Comparison of ENCODE assay signal across 17 cellular contexts in the genomic region with DNA sequence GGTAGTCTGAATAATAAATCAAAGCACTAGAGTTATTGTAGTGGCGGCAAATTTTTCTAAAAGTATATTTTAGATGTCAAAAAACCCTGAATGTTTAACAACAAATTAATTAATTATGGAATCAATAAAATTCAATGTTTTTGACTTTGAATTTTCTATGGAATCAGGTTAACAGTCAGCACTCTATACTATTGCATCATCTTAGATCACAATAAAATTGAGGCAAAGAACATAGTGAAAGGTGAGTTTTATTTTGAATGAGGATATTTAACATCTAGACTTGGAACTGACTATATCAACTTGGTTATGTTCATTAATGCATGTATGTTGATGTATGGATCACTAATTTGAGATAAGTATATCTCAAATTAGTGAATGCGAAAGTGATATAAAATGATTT.
DNase-seq lines count a peak whose midpoint lies in the region; ATAC-seq, FAIRE-seq and TF ChIP-seq lines count a peak whose summit lies in the region.
"Had no signal": no experiment of that assay in that cellular context is flagged by ENCODE, and none has a peak within 500 bp of the region (broad histone marks: within the 10 kb centered on the region; RNA-seq: fewer than 3 reads in every experiment).

No MANE protein-coding gene starts in this region.

- no peaks in the 10 kb centered on the region for H4K20me1 ChIP-seq in K562 (replicated peaks; ENCODE audit: control insufficient read depth, insufficient read depth, low read length)
- no peaks in the 10 kb centered on the region for H4K20me1 ChIP-seq in osteoblast (ENCODE audit: insufficient read depth, low read length)
- H4K20me1 ChIP-seq: BLaER1 treated with 17β-estradiol and CSF1 and Interleukin-3, amounts not matched to agents 10 nM and 100 nM had no signal

- H3K4me2 ChIP-seq in A549: no peak overlapping the region
- no peak overlapping the region for H3K4me2 ChIP-seq in K562 (ENCODE audit: insufficient read depth, low read length)
- H3K4me2 ChIP-seq in osteoblast (ENCODE audit: insufficient read depth, low read length): peak overlapping the region; percentile 40

- ATAC-seq in A549 (no peak), K562 (no peak), HG02840 (IDR thresholded peaks at IDR 0.05; ENCODE audit: low FRiP score, unreplicated experiment) (no peak)
- ATAC-seq: CD8-positive, alpha-beta T cell had no signal

- no peaks in the 10 kb centered on the region for H3K79me2 ChIP-seq in K562 (ENCODE audit: control insufficient read depth, insufficient read depth, low read length)
- no peaks in the 10 kb centered on the region for H3K79me2 ChIP-seq in osteoblast (ENCODE audit: insufficient read depth, low read length)

- no peaks in the 10 kb centered on the region for H3K9me3 ChIP-seq in A549
- no peaks in the 10 kb centered on the region for H3K9me3 ChIP-seq in K562 (replicated peaks; ENCODE audit: control insufficient read depth, insufficient read depth, low read depth, low read length)
- no peaks in the 10 kb centered on the region for H3K9me3 ChIP-seq in osteoblast (ENCODE audit: low read depth, low read length)
- no peaks in the 10 kb centered on the region for H3K9me3 ChIP-seq in spleen

- no peaks in the 10 kb centered on the region for H3K9me3 Mint-ChIP-seq in HFFc6
- H3K9me3 Mint-ChIP-seq: CD8-positive, alpha-beta T cell had no signal

- 90% methylated on average over 2 of the region's 2 CpGs for WGBS in A549 (ENCODE audit: missing lambda C conversion rate)
- 53% methylated on average over 2 of the region's 2 CpGs for WGBS in K562 (ENCODE audit: insufficient coverage, low coverage, missing lambda C conversion rate)
- 67 to 79% (median 71%) methylated on average over 2 of the region's 2 CpGs for WGBS in spleen, 5 donors

- H2AFZ ChIP-seq in K562 (ENCODE audit: low read depth, low read length) (no peak overlapping the region), osteoblast (ENCODE audit: low read length) (no peak overlapping the region)

- H3K27me3 ChIP-seq in K562 (ENCODE audit: control insufficient read depth in 2 of 2, insufficient read depth in 2 of 2, low read length in 2 of 2): no peaks in the 10 kb centered on the region
- no peaks in the 10 kb centered on the region for H3K27me3 ChIP-seq in osteoblast (ENCODE audit: insufficient read depth, low read length)
- H3K27me3 ChIP-seq in spleen (replicated peaks in 1 of 7): no peaks in the 10 kb centered on the region
- H3K27me3 ChIP-seq: BLaER1 treated with 17β-estradiol and CSF1 and Interleukin-3, amounts not matched to agents 10 nM and 100 nM had no signal

- CTCF ChIA-PET in A549 (lab: Yijun Ruan, JAX) (interaction anchor here (1.1 to 1.9 kb wide), 2 partner anchors 14 to 300 kb away, joined by 4 to 6 read pairs; no protein-coding TSS in a partner anchor), K562 (lab: Yijun Ruan, JAX; ENCODE audit: low intra/inter-chr PET ratio) (no interaction called here)

- H3K4me1 ChIP-seq in A549 (peaks cover 27% of the 10 kb centered on the region; the same call in 2 of the 3 replicates), K562 (replicated peaks in 1 of 2; ENCODE audit: control insufficient read depth in 2 of 2, insufficient read depth in 2 of 2, low read length in 2 of 2) (peaks cover 0 to 5% of the 10 kb centered on the region in 2 experiments; a peak in 2 of 5 replicates), osteoblast (ENCODE audit: insufficient read depth, low read length) (peaks cover 73% of the 10 kb centered on the region), spleen (peaks cover 0 to 31% (median 11%) of the 10 kb centered on the region in 6 donors)

- H3K4me3 ChIP-seq in A549 (no peak overlapping the region), K562 (no peak overlapping the region), osteoblast (ENCODE audit: insufficient read depth, low read length) (no peak overlapping the region), spleen (no peak overlapping the region)
- H3K4me3 ChIP-seq: BLaER1 treated with 17β-estradiol and CSF1 and Interleukin-3, amounts not matched to agents 10 nM and 100 nM; SK-N-MC had no signal

- no peak overlapping the region for H3K9ac ChIP-seq in K562 (ENCODE audit: insufficient read depth in 1 of 2, low read depth in 2 of 2, low read length in 2 of 2)
- H3K9ac ChIP-seq: BLaER1 treated with 17β-estradiol and CSF1 and Interleukin-3, amounts not matched to agents 10 nM and 100 nM had no signal

- BruUV-seq in K562 (replicated peaks; lab: Mats Ljungman, UMichigan): no TSS peak

- peaks cover 99% of the 10 kb centered on the region for H3K4me1 Mint-ChIP-seq in HFFc6 (ENCODE audit: low read depth)

- H3K36me3 Mint-ChIP-seq in HFFc6 (ENCODE audit: low read depth): peaks cover 13% of the 10 kb centered on the region
- H3K36me3 Mint-ChIP-seq: CD8-positive, alpha-beta T cell had no signal

- no peaks in the 10 kb centered on the region for H3K9me1 ChIP-seq in K562 (ENCODE audit: control insufficient read depth, insufficient read depth, low read length)

- TF ChIP-seq RAD21 in A549 (conservative IDR thresholded peaks at IDR 0.05 in 1 of 2, IDR thresholded peaks at IDR 0.05 in 1 of 2) (no peak), K562 (CRISPR knock-in tag; conservative IDR thresholded peaks at IDR 0.05 in 1 of 2, IDR thresholded peaks at IDR 0.05 in 1 of 2) (no peak)

- peak; percentile 63 for FAIRE-seq in A549 (lab: Jason Lieb, UNC)
- no peak for FAIRE-seq in K562 (lab: Jason Lieb, UNC)
- FAIRE-seq: GM12891 had no signal

- H3K27ac Mint-ChIP-seq in HFFc6: peak overlapping the region; percentile 86
- H3K27ac Mint-ChIP-seq: CD8-positive, alpha-beta T cell had no signal

- POLR2A ChIA-PET in A549 (lab: Yijun Ruan, JAX) (interaction anchor here (0.6 kb wide), 1 partner anchor 75 kb away, joined by 3 read pairs; no protein-coding TSS in a partner anchor), K562 (lab: Yijun Ruan, JAX) (no interaction called here)

- H3K4me3 Mint-ChIP-seq in HFFc6: no peak overlapping the region
- H3K4me3 Mint-ChIP-seq: CD8-positive, alpha-beta T cell had no signal

- intact Hi-C loops in K562 (cut with micrococcal nuclease) (no loop called here), spleen (cut with DNase I; ENCODE audit: low total_unique reads) (no loop called here)

- TF ChIP-seq POLR2A in A549 (IDR thresholded peaks at IDR 0.05; ENCODE audit: low read length) (no peak), K562 (conservative IDR thresholded peaks at IDR 0.05) (no peak), spleen (IDR thresholded peaks at IDR 0.05) (no peak)

- H3K27me3 Mint-ChIP-seq in HFFc6 (ENCODE audit: insufficient read depth): no peaks in the 10 kb centered on the region; the same call in 1 of the 2 replicates

- no peak for TF ChIP-seq EP300 in A549 (IDR thresholded peaks at IDR 0.05)
- TF ChIP-seq EP300 in K562 (IDR thresholded peaks at IDR 0.05; ENCODE audit: low read length): no peak

- no peak for TF ChIP-seq CTCF in A549 (IDR thresholded peaks at IDR 0.05)
- TF ChIP-seq CTCF in HFFc6 (IDR thresholded peaks at IDR 0.05): no peak
- TF ChIP-seq CTCF in K562 (IDR thresholded peaks at IDR 0.05 in 2 of 3, conservative IDR thresholded peaks at IDR 0.05 in 1 of 3; ENCODE audit: insufficient read depth in 2 of 3, low read depth in 1 of 3, low read length in 3 of 3): no peak
- TF ChIP-seq CTCF in osteoblast (IDR thresholded peaks at IDR 0.05; ENCODE audit: extremely low read depth, low read depth, low read length): no peak
- no peak for TF ChIP-seq CTCF in spleen (IDR thresholded peaks at IDR 0.05 in 8 of 11, conservative IDR thresholded peaks at IDR 0.05 in 3 of 11)

- H3K27ac ChIP-seq in A549: no peak overlapping the region
- no peak overlapping the region for H3K27ac ChIP-seq in K562 (ENCODE audit: extremely low read depth, low read depth, low read length)
- H3K27ac ChIP-seq in osteoblast (ENCODE audit: low read depth, low read length): peak overlapping the region; percentile 68
- H3K27ac ChIP-seq in spleen: no peak overlapping the region
- H3K27ac ChIP-seq: BLaER1 treated with 17β-estradiol and CSF1 and Interleukin-3, amounts not matched to agents 10 nM and 100 nM; SK-N-MC had no signal

- in situ Hi-C loops in K562 (cut with MboI): no loop called here

- no peak for DNase-seq in A549 (ENCODE audit: low read depth in 1 of 2, low spot score in 1 of 2)
- DNase-seq in HFFc6: no peak
- no peak for DNase-seq in K562 (ENCODE audit: extremely low read depth in 1 of 4, low spot score in 3 of 4)
- DNase-seq in osteoblast (ENCODE audit: insufficient read length, low spot score, missing footprints): no peak
- no peak for DNase-seq in spleen
- no peak for DNase-seq in NOMO-1 (lab: John Stamatoyannopoulos, UW; ENCODE audit: unreplicated experiment in 2 of 2)
- DNase-seq: CD8-positive, alpha-beta T cell; Karpas-422; NCI-H1436; NCI-H1930; NCI-H345; NCI-H526; Right ventricle myocardium superior had no signal

- H3K36me3 ChIP-seq in K562 (ENCODE audit: control insufficient read depth, insufficient read depth, low read length): no peaks in the 10 kb centered on the region
- H3K36me3 ChIP-seq in osteoblast (ENCODE audit: insufficient read depth, low read length): no peaks in the 10 kb centered on the region
- H3K36me3 ChIP-seq in spleen: no peaks in the 10 kb centered on the region
- H3K36me3 ChIP-seq: BLaER1 treated with 17β-estradiol and CSF1 and Interleukin-3, amounts not matched to agents 10 nM and 100 nM had no signal

TF ChIP-seq in A549, 52 proteins besides CTCF, POLR2A, EP300 and RAD21 (continues in another document):
- TF ChIP-seq KDM1A (IDR thresholded peaks at IDR 0.05; ENCODE audit: low read depth): no peak
- TF ChIP-seq CEBPB (IDR thresholded peaks at IDR 0.05): 0 out of 4 replicates have a peak, but pooled peaks of 1 of the 2 experiments have one; percentile 5
- TF ChIP-seq RNF2 (IDR thresholded peaks at IDR 0.05; ENCODE audit: borderline replicate concordance, low read depth): no peak
- no peak for TF ChIP-seq TFCP2L1 (CRISPR knock-in tag; IDR thresholded peaks at IDR 0.05)
- no peak for TF ChIP-seq PHF8 (IDR thresholded peaks at IDR 0.05; ENCODE audit: borderline replicate concordance, low read depth)
- no peak for TF ChIP-seq CBX2 (IDR thresholded peaks at IDR 0.05; ENCODE audit: borderline replicate concordance, low read depth)

TF ChIP-seq in K562, 482 proteins besides CTCF, POLR2A, EP300 and RAD21 (continues in another document):
- TF ChIP-seq, protein P1, sequence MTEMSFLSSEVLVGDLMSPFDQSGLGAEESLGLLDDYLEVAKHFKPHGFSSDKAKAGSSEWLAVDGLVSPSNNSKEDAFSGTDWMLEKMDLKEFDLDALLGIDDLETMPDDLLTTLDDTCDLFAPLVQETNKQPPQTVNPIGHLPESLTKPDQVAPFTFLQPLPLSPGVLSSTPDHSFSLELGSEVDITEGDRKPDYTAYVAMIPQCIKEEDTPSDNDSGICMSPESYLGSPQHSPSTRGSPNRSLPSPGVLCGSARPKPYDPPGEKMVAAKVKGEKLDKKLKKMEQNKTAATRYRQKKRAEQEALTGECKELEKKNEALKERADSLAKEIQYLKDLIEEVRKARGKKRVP (CRISPR knock-in tag; IDR thresholded peaks at IDR 0.05): peak; percentile 75
